ENCODE assay signal across 9 cellular contexts in genomic region chr3:42025388-42026138, GRCh38.
DNase-seq lines count a peak whose midpoint lies in the region; ATAC-seq and TF ChIP-seq lines count a peak whose summit lies in the region.
"Had no signal": no experiment of that assay in that cellular context is flagged by ENCODE, and none has a peak within 500 bp of the region (broad histone marks: within the 10 kb centered on the region; RNA-seq: fewer than 3 reads in every experiment).

No MANE protein-coding gene starts in this region.

- TF ChIP-seq RAD21 in neural cell (conservative IDR thresholded peaks at IDR 0.05) = no peak

- ATAC-seq in HG02759 (IDR thresholded peaks at IDR 0.05; ENCODE audit: unreplicated experiment) = peak; percentile 58
- ATAC-seq in gastroesophageal sphincter = peak; percentile 98

- peaks cover 6% of the 10 kb centered on the region for H3K9me3 Mint-ChIP-seq in T-helper 2 cell treated with Interferon-gamma antibody and Interleukin-4, amounts not matched to agents 5 μg/mL and 100 μg/mL, for 36 hours

- peak overlapping the region; percentile 63 for H2AFZ ChIP-seq in neural cell (ENCODE audit: low read depth, low read length)

- peak overlapping the region; percentile 26 to 84 (median 81) for H3K27ac ChIP-seq in gastroesophageal sphincter
- H3K27ac ChIP-seq in neural cell (ENCODE audit: low read length) = peak overlapping the region; percentile 95
- H3K27ac ChIP-seq: 22Rv1 had no signal

- no peak for TF ChIP-seq POLR2A in gastroesophageal sphincter (IDR thresholded peaks at IDR 0.05)

- peak overlapping the region; percentile 66 for H3K4me2 ChIP-seq in neural cell (ENCODE audit: low read length)

- no peaks in the 10 kb centered on the region for H4K20me1 ChIP-seq in neural cell (ENCODE audit: insufficient read depth)

- peaks cover 32% of the 10 kb centered on the region for H3K79me2 ChIP-seq in neural cell (replicated peaks; ENCODE audit: insufficient read depth, low read length)

- TF ChIP-seq CTCF in WI38 (IDR thresholded peaks at IDR 0.05; ENCODE audit: low read depth, low read length) = no peak
- no peak for TF ChIP-seq CTCF in gastroesophageal sphincter (IDR thresholded peaks at IDR 0.05)
- TF ChIP-seq CTCF in neural cell (IDR thresholded peaks at IDR 0.05; ENCODE audit: poor library complexity, severe bottlenecking) = no peak

- peaks cover 14 to 86% (median 35%) of the 10 kb centered on the region in 3 donors for H3K4me1 ChIP-seq in gastroesophageal sphincter

- peak overlapping the region; percentile 36 for H3K4me3 ChIP-seq in WI38 (ENCODE audit: low read depth, low read length)
- H3K4me3 ChIP-seq in gastroesophageal sphincter = peak overlapping the region in 1 of 2 donors; percentile 10
- H3K4me3 ChIP-seq in neural cell (ENCODE audit: low read length) = peak overlapping the region; percentile 57

- H3K4me3 Mint-ChIP-seq in T-helper 2 cell treated with Interferon-gamma antibody and Interleukin-4, amounts not matched to agents 5 μg/mL and 100 μg/mL, for 36 hours = no peak overlapping the region

- peaks cover 42% of the 10 kb centered on the region for H3K4me1 Mint-ChIP-seq in T-helper 2 cell treated with Interferon-gamma antibody and Interleukin-4, amounts not matched to agents 5 μg/mL and 100 μg/mL, for 36 hours (ENCODE audit: low read depth)

- DNase-seq in T-helper 2 cell treated with Interferon-gamma antibody and Interleukin-4, amounts not matched to agents 5 μg/mL and 100 μg/mL, for 36 hours (ENCODE audit: low spot score) = no peak
- DNase-seq in T-helper 2 cell = no peak
- DNase-seq in NCI-H2171 treated with DMSO at 0.1 percent for 48 hours (lab: John Stamatoyannopoulos, UW) = peak; percentile 94
- DNase-seq in NCI-H1048 (lab: John Stamatoyannopoulos, UW) = no peak

- H3K27me3 ChIP-seq in gastroesophageal sphincter (no peaks in the 10 kb centered on the region), neural cell (ENCODE audit: insufficient read depth, low read depth, low read length) (no peaks in the 10 kb centered on the region)

- no peak for TF ChIP-seq EP300 in gastroesophageal sphincter (IDR thresholded peaks at IDR 0.05)
- TF ChIP-seq EP300 in neural cell (conservative IDR thresholded peaks at IDR 0.05; ENCODE audit: poor library complexity, severe bottlenecking) = peak; percentile 48

- H3K9ac ChIP-seq in neural cell (ENCODE audit: low read length) = peak overlapping the region; percentile 69

- 0 to 6% methylated on average over 5 to 6 of the region's 7 CpGs for WGBS in gastroesophageal sphincter (ENCODE audit: low coverage in 1 of 2), 2 donors

- H3K9me3 ChIP-seq in gastroesophageal sphincter (no peaks in the 10 kb centered on the region), neural cell (ENCODE audit: low read length) (no peaks in the 10 kb centered on the region)

- H3K27ac Mint-ChIP-seq in T-helper 2 cell treated with Interferon-gamma antibody and Interleukin-4, amounts not matched to agents 5 μg/mL and 100 μg/mL, for 36 hours = peak overlapping the region; percentile 14

- no peaks in the 10 kb centered on the region for H3F3A ChIP-seq in neural cell (ENCODE audit: insufficient read depth, low read length, poor library complexity, severe bottlenecking)

- H3K36me3 ChIP-seq in gastroesophageal sphincter (no peaks in the 10 kb centered on the region), neural cell (ENCODE audit: insufficient read depth, low read length) (no peaks in the 10 kb centered on the region)

- no peaks in the 10 kb centered on the region for H3K9me2 ChIP-seq in neural cell (ENCODE audit: insufficient read depth, low read length)

- peaks cover 5% of the 10 kb centered on the region for H3K36me3 Mint-ChIP-seq in T-helper 2 cell treated with Interferon-gamma antibody and Interleukin-4, amounts not matched to agents 5 μg/mL and 100 μg/mL, for 36 hours (ENCODE audit: low read depth)

- H3K27me3 Mint-ChIP-seq in T-helper 2 cell treated with Interferon-gamma antibody and Interleukin-4, amounts not matched to agents 5 μg/mL and 100 μg/mL, for 36 hours (ENCODE audit: low read depth) = no peaks in the 10 kb centered on the region

TF ChIP-seq in neural cell, 6 proteins besides CTCF, POLR2A, EP300 and RAD21:
- TF ChIP-seq EZH2 (IDR thresholded peaks at IDR 0.05; ENCODE audit: borderline replicate concordance, insufficient read depth, low read length, poor library complexity, severe bottlenecking) = no peak
- peak; percentile 81 for TF ChIP-seq POLR2AphosphoS5 (IDR thresholded peaks at IDR 0.05)
- TF ChIP-seq TAF1 (IDR thresholded peaks at IDR 0.05; ENCODE audit: low read depth) = peak; percentile 3
- TF ChIP-seq, protein P1, sequence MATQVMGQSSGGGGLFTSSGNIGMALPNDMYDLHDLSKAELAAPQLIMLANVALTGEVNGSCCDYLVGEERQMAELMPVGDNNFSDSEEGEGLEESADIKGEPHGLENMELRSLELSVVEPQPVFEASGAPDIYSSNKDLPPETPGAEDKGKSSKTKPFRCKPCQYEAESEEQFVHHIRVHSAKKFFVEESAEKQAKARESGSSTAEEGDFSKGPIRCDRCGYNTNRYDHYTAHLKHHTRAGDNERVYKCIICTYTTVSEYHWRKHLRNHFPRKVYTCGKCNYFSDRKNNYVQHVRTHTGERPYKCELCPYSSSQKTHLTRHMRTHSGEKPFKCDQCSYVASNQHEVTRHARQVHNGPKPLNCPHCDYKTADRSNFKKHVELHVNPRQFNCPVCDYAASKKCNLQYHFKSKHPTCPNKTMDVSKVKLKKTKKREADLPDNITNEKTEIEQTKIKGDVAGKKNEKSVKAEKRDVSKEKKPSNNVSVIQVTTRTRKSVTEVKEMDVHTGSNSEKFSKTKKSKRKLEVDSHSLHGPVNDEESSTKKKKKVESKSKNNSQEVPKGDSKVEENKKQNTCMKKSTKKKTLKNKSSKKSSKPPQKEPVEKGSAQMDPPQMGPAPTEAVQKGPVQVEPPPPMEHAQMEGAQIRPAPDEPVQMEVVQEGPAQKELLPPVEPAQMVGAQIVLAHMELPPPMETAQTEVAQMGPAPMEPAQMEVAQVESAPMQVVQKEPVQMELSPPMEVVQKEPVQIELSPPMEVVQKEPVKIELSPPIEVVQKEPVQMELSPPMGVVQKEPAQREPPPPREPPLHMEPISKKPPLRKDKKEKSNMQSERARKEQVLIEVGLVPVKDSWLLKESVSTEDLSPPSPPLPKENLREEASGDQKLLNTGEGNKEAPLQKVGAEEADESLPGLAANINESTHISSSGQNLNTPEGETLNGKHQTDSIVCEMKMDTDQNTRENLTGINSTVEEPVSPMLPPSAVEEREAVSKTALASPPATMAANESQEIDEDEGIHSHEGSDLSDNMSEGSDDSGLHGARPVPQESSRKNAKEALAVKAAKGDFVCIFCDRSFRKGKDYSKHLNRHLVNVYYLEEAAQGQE (IDR thresholded peaks at IDR 0.05; ENCODE audit: borderline replicate concordance) = peak; percentile 35
- TF ChIP-seq MXI1 (conservative IDR thresholded peaks at IDR 0.05; ENCODE audit: poor library complexity, severe bottlenecking) = peak; percentile 17
- TF ChIP-seq SMC3 (conservative IDR thresholded peaks at IDR 0.05; ENCODE audit: poor library complexity) = peak; percentile 25
